In the genomic region with DNA sequence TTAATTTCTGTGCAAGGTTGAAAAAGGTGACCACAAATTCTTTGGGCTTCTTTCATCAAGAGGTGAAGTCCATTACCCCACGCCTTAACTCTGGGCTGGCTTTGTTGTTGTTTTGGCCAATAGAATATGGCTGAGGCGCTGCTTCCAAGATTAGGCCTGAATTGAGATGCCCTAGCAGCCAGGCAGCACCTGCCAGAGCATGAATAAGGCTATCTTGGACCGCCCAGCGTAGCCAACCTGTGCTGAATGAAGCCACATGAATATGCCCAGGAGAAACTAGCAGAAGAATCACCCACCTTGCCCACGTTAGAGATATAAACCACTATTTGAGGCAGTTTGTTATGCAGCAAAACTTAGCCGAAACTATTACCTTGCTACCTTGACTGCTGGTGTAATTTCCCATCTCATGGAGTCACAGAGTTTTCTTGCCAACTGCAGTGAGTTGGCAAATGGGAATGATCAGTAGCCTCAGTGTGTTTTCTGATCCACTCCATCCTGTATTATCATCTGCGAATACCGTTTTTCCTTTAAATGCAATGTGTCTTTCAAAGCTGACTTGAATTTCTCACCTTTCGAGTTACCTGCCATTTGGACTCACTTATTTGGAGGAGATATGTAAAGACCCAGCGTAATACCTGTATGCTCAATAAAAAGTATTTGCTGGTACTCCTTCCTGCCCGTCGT, we compare ENCODE assay signal across 6 cellular contexts. TPM values are rescaled to one million over a fixed set of nuclear protein-coding genes. Genes with fewer than 3 reads are reported as not detected.
A peak's percentile ranks its signal among the peaks of the same experiment; 100 is the strongest.
DNase-seq lines count a peak whose midpoint lies in the region; TF ChIP-seq lines count a peak whose summit lies in the region.

No MANE protein-coding gene starts in this region.

- H3K27ac ChIP-seq in A673 (ENCODE audit: low read depth, low read length, poor library complexity, severe bottlenecking) (peak overlapping the region; percentile 62), transverse colon (peak overlapping the region; percentile 86 to 94 (median 88))

- no peak for TF ChIP-seq POLR2A in transverse colon (IDR thresholded peaks at IDR 0.05)

- TF ChIP-seq CTCF in A673 (conservative IDR thresholded peaks at IDR 0.05; ENCODE audit: low read depth, low read length), result no peak
- TF ChIP-seq CTCF in transverse colon (IDR thresholded peaks at IDR 0.05), result no peak
- TF ChIP-seq CTCF in GM10266 (IDR thresholded peaks at IDR 0.05; ENCODE audit: control insufficient read depth, insufficient read depth, low read depth, missing control alignments), result no peak

- 43 to 53% methylated on average over 10 to 12 of the region's 12 CpGs for WGBS in transverse colon (ENCODE audit: low coverage in 1 of 2), 2 donors

- POLR2A ChIA-PET in A673 (lab: Charles Lee; ENCODE audit: low non-redundant PET), result interaction anchor here (0.6 kb wide), 1 partner anchor 1795 kb away, joined by 6 read pairs; no protein-coding TSS in a partner anchor

- H3K36me3 ChIP-seq in A673 (ENCODE audit: insufficient read depth, low read length, poor library complexity, severe bottlenecking) (no peaks in the 10 kb centered on the region), transverse colon (no peaks in the 10 kb centered on the region)

- H3K9me3 ChIP-seq in A673 (ENCODE audit: low read depth, low read length, poor library complexity, severe bottlenecking) (no peaks in the 10 kb centered on the region), transverse colon (no peaks in the 10 kb centered on the region)

- in situ Hi-C loops in transverse colon (cut with MboI; ENCODE audit: low pct_ligation_motif_present in 1 of 4, low pct_unique_long_range_greater_than_20kb in 1 of 4, low sequenced_read_pairs in 3 of 4), result no loop called here

- DNase-seq in A673 (ENCODE audit: low spot score) (no peak), NCI-H460 (ENCODE audit: extremely low read depth, low read depth) (peak; percentile 22), globus pallidus (ENCODE audit: low spot score) (peak; percentile 9), transverse colon (no peak), NCI-H1694 treated with DMSO at 0.1 percent for 48 hours (lab: John Stamatoyannopoulos, UW) (no peak), GM10266 (ENCODE audit: extremely low spot score) (no peak)

- H3K27me3 ChIP-seq in A673 (replicated peaks; ENCODE audit: insufficient read depth, low read depth, low read length, poor library complexity), result no peaks in the 10 kb centered on the region
- no peaks in the 10 kb centered on the region for H3K27me3 ChIP-seq in transverse colon

- CTCF ChIA-PET in A673 (lab: Charles Lee), result no interaction called here

- H3K4me1 ChIP-seq in A673 (ENCODE audit: insufficient read depth, low read length, poor library complexity, severe bottlenecking) (no peaks in the 10 kb centered on the region), transverse colon (peaks cover 8 to 17% (median 12%) of the 10 kb centered on the region in 4 donors)

- intact Hi-C loops in A673 (cut with micrococcal nuclease; ENCODE audit: unreplicated experiment) (loop anchor here (2.0 kb wide), 1 partner anchor 27 kb away; a partner anchor contains a TSS), transverse colon (cut with DNase I; ENCODE audit: low total_unique reads) (no loop called here)

- H3K4me3 ChIP-seq in A673 (ENCODE audit: low read depth, low read length, poor library complexity, severe bottlenecking) (peak overlapping the region; percentile 60), transverse colon (peak overlapping the region; percentile 37 to 73 (median 60))

- TSS peak; percentile 61 for BruUV-seq in A673 (replicated peaks; lab: Mats Ljungman, UMichigan)

- no peak for TF ChIP-seq EP300 in transverse colon (IDR thresholded peaks at IDR 0.05; ENCODE audit: low read depth)

RNA-seq across cellular contexts. Expression of a gene that starts 0.7 kb away (rescaled TPM):
- total RNA-seq in A673 (2021) (2.5 and 2.6 TPM in 2 replicates), transverse colon (10 to 100 TPM in 3 of 4 donors, 1 to 10 TPM in 1; 7.5 to 18.5 (median 13.6) TPM)
- 8.1 and 9.2 TPM in 2 replicates for total RNA-seq in NCI-H460 (2014; rRNA removed; shearing (Covaris generic))
- 2.3 TPM in 1 of 2 replicates, not detected in the other for polyA plus RNA-seq in NCI-H460 (2014; cell fraction: nucleus; rRNA removed)

RNA-seq across cellular contexts. Expression of a gene that starts 0.7 kb away (rescaled TPM):
- total RNA-seq in A673 (2021) (6.3 and 7.4 TPM in 2 replicates), transverse colon (10 to 100 TPM in 1 of 4 donors, 1 to 10 TPM in 2, not detected in 1; 6.0 to 19.9 (median 7.8) TPM)
- 18.6 and 20.6 TPM in 2 replicates for total RNA-seq in NCI-H460 (2014; rRNA removed; shearing (Covaris generic))
- 21.3 and 32.0 TPM in 2 replicates for polyA plus RNA-seq in NCI-H460 (2014; cell fraction: nucleus; rRNA removed)

RNA-seq across cellular contexts. Expression of a gene that starts 12.6 kb away (rescaled TPM):
- 0.56 TPM in 1 of 2 replicates, not detected in the other for total RNA-seq in A673 (2021)
- 0.27 TPM in 1 of 2 replicates, not detected in the other for total RNA-seq in NCI-H460 (2014; rRNA removed; shearing (Covaris generic))
- polyA plus RNA-seq in NCI-H460 (2014; cell fraction: nucleus; rRNA removed), result not detected in 2 replicates
- 1 to 10 TPM in 2 of 4 donors, under 1 TPM in 1, not detected in 1; 0.82 to 3.7 (median 1.8) TPM for total RNA-seq in transverse colon

RNA-seq across cellular contexts. Expression of a gene that starts 26.8 kb away (rescaled TPM):
- total RNA-seq in A673 (2021) (22.3 and 25.3 TPM in 2 replicates), transverse colon (10 to 100 TPM in 3 of 4 donors, 1 to 10 TPM in 1; 5.0 to 30.6 (median 24.0) TPM)
- 45.7 and 47.8 TPM in 2 replicates for total RNA-seq in NCI-H460 (2014; rRNA removed; shearing (Covaris generic))
- 63.3 and 75.0 TPM in 2 replicates for polyA plus RNA-seq in NCI-H460 (2014; cell fraction: nucleus; rRNA removed)

RNA-seq across cellular contexts. Expression of a gene that starts 26.9 kb away (rescaled TPM):
- total RNA-seq in A673 (2021) (55.4 and 59.9 TPM in 2 replicates), transverse colon (10 to 100 TPM; 12.5 to 23.0 (median 17.6) TPM)
- 115 and 119 TPM in 2 replicates for total RNA-seq in NCI-H460 (2014; rRNA removed; shearing (Covaris generic))
- polyA plus RNA-seq in NCI-H460 (2014; cell fraction: nucleus; rRNA removed), result 53.4 and 54.8 TPM in 2 replicates

Comparison
In these comparisons a context has a peak if more than half of its experiments do, and no peak if none do; other contexts are left out.
1. DNase-seq: peak in NCI-H460 (single experiment) and globus pallidus (single experiment); none in A673 (single experiment), transverse colon (single experiment), NCI-H1694 treated with DMSO at 0.1 percent for 48 hours (single experiment) and GM10266 (single experiment).